8 cellular contexts compared by ENCODE assay signal in genomic region chr20:37344506-37345338, GRCh38. TPM values are rescaled to one million over a fixed set of nuclear protein-coding genes. Genes with fewer than 3 reads are reported as not detected.
DNase-seq lines count a peak whose midpoint lies in the region; ATAC-seq and TF ChIP-seq lines count a peak whose summit lies in the region.

No MANE protein-coding gene starts in this region.

- H3K4me3 Mint-ChIP-seq in CD14-positive monocyte = peak overlapping the region; percentile 67 to 73
- peak overlapping the region; percentile 66 for H3K4me3 Mint-ChIP-seq in chondrocyte (ENCODE audit: unreplicated experiment)
- peak overlapping the region; percentile 60 to 84 (median 78) for H3K4me3 Mint-ChIP-seq in naive thymus-derived CD8-positive, alpha-beta T cell

- H3K4me1 Mint-ChIP-seq in CD14-positive monocyte = peaks cover 44% of the 10 kb centered on the region
- H3K4me1 Mint-ChIP-seq in chondrocyte (ENCODE audit: low read depth) = peaks cover 27% of the 10 kb centered on the region
- H3K4me1 Mint-ChIP-seq in naive thymus-derived CD8-positive, alpha-beta T cell = peaks cover 7 to 24% (median 21%) of the 10 kb centered on the region in 4 donors

- peak; percentile 32 for DNase-seq in CD14-positive monocyte (ENCODE audit: low spot score)
- peak; percentile 19 for DNase-seq in chondrocyte (ENCODE audit: low spot score)
- DNase-seq in naive thymus-derived CD8-positive, alpha-beta T cell = peak in 1 of 10 donors; percentile 27
- no peak for DNase-seq in cortex of kidney (lab: John Stamatoyannopoulos, UW)
- DNase-seq in NCI-H1092 (lab: John Stamatoyannopoulos, UW) = no peak
- DNase-seq in UCSD-AML1 (lab: John Stamatoyannopoulos, UW; ENCODE audit: unreplicated experiment) = no peak

- POLR2A ChIA-PET in naive thymus-derived CD8-positive, alpha-beta T cell (lab: Charles Lee) = interaction anchor here (1.0 kb wide), 1 partner anchor 14 kb away, joined by 3 read pairs; no protein-coding TSS in a partner anchor

- H3K36me3 ChIP-seq in HUES6 (ENCODE audit: control insufficient read depth, insufficient read depth, low read length) = peaks cover 12% of the 10 kb centered on the region; the same call in 1 of the 2 replicates

- H3K4me3 ChIP-seq in HUES6 (ENCODE audit: low read depth, low read length) = peak overlapping the region; percentile 69; the same call in 1 of the 2 replicates

- no peak for ATAC-seq in naive thymus-derived CD8-positive, alpha-beta T cell
- ATAC-seq in GM21786 (IDR thresholded peaks at IDR 0.05; ENCODE audit: unreplicated experiment) = no peak

- no peaks in the 10 kb centered on the region for H3K27me3 ChIP-seq in HUES6 (ENCODE audit: control insufficient read depth, insufficient read depth, low read length)

- intact Hi-C loops in CD14-positive monocyte (cut with micrococcal nuclease) = loop anchor here in 1 of 2 donors (5.0 kb wide), 1 partner anchor 38 kb away; no protein-coding TSS in a partner anchor

- H3K36me3 Mint-ChIP-seq in CD14-positive monocyte (peaks cover 25 to 27% of the 10 kb centered on the region in 2 donors), chondrocyte (ENCODE audit: low read depth) (no peaks in the 10 kb centered on the region)
- no peaks in the 10 kb centered on the region for H3K36me3 Mint-ChIP-seq in naive thymus-derived CD8-positive, alpha-beta T cell

- no peak overlapping the region for H3K9ac ChIP-seq in HUES6 (ENCODE audit: low read length)

- no peaks in the 10 kb centered on the region for H3K9me3 Mint-ChIP-seq in CD14-positive monocyte
- no peaks in the 10 kb centered on the region for H3K9me3 Mint-ChIP-seq in chondrocyte (ENCODE audit: low read depth)
- H3K9me3 Mint-ChIP-seq in naive thymus-derived CD8-positive, alpha-beta T cell = no peaks in the 10 kb centered on the region

- no peak for TF ChIP-seq CTCF in CD14-positive monocyte (IDR thresholded peaks at IDR 0.05)
- TF ChIP-seq CTCF in chondrocyte (IDR thresholded peaks at IDR 0.05) = no peak

- peaks cover 37% of the 10 kb centered on the region for H3K4me1 ChIP-seq in HUES6 (ENCODE audit: control insufficient read depth, insufficient read depth, low read length)

- no peak overlapping the region for H3K27ac ChIP-seq in HUES6 (ENCODE audit: low read depth, low read length)

- H3K27me3 Mint-ChIP-seq in CD14-positive monocyte (ENCODE audit: low read depth in 3 of 3) (peaks cover 6 to 23% (median 17%) of the 10 kb centered on the region in 3 donors), chondrocyte (ENCODE audit: low read depth) (no peaks in the 10 kb centered on the region)
- H3K27me3 Mint-ChIP-seq in naive thymus-derived CD8-positive, alpha-beta T cell = no peaks in the 10 kb centered on the region

- no peaks in the 10 kb centered on the region for H3K9me3 ChIP-seq in HUES6 (ENCODE audit: control insufficient read depth, insufficient read depth, low read depth, low read length)

- peak overlapping the region in 5 of 7 donors; percentile 40 to 90 (median 79) for H3K27ac Mint-ChIP-seq in CD14-positive monocyte
- H3K27ac Mint-ChIP-seq in chondrocyte (ENCODE audit: unreplicated experiment) = peak overlapping the region; percentile 45
- peak overlapping the region in 3 of 10 donors; percentile 38 to 82 (median 41) for H3K27ac Mint-ChIP-seq in naive thymus-derived CD8-positive, alpha-beta T cell

RNA-seq across cellular contexts. Expression of gene SRC, which starts 1.2 kb away (rescaled TPM):
- polyA plus RNA-seq in CD14-positive monocyte = 1 to 10 TPM; 4.9 to 6.8 TPM
- 16.0 to 25.7 TPM (median 25.1 TPM) in 3 replicates for total RNA-seq in chondrocyte
- 1 to 10 TPM in 1 of 2 experiments, under 1 TPM in 1; 0.60 to 2.4 TPM for total RNA-seq in naive thymus-derived CD8-positive, alpha-beta T cell
- under 1 TPM in 1 of 3 donors, not detected in 2; 0.07 TPM for polyA plus RNA-seq in naive thymus-derived CD8-positive, alpha-beta T cell

RNA-seq across cellular contexts. Expression of gene MANBAL, which starts 55.3 kb away (rescaled TPM):
- polyA plus RNA-seq in CD14-positive monocyte = 10 to 100 TPM; 17.1 to 17.3 TPM
- total RNA-seq in chondrocyte = 30.9 to 34.1 TPM (median 32.5 TPM) in 3 replicates
- 10 to 100 TPM; 11.5 to 12.8 TPM for total RNA-seq in naive thymus-derived CD8-positive, alpha-beta T cell
- 10 to 100 TPM; 18.9 to 24.7 (median 24.3) TPM for polyA plus RNA-seq in naive thymus-derived CD8-positive, alpha-beta T cell

Comparison
In these comparisons a context has a peak if more than half of its experiments do, and no peak if none do; other contexts are left out.
1. DNase-seq: peak in CD14-positive monocyte (single experiment) and chondrocyte (single experiment); none in cortex of kidney (single experiment), NCI-H1092 (single experiment) and UCSD-AML1 (single experiment).
2. Peak in every context shown above with its lines, with median percentiles within 50 percentile points of each other: H3K4me3 Mint-ChIP-seq.